2 cellular contexts compared by ENCODE assay signal in genomic region chr17:58794508-58794907, GRCh38. TPM values are rescaled to one million over a fixed set of nuclear protein-coding genes. Genes with fewer than 3 reads are reported as not detected.
"Had no signal": no experiment of that assay in that cellular context is flagged by ENCODE, and none has a peak within 500 bp of the region (broad histone marks: within the 10 kb centered on the region; RNA-seq: fewer than 3 reads in every experiment).

No MANE protein-coding gene starts in this region.

RNA-seq across cellular contexts. Expression of gene PPM1E, which starts 38.9 kb away (rescaled TPM):
- total RNA-seq: endothelial cell of umbilical vein, glomerular endothelial cell had no signal
